In genomic region chr18:8610442-8610801, GRCh38 we compare ENCODE assay signal across 8 cellular contexts. TPM values are rescaled to one million over a fixed set of nuclear protein-coding genes. Genes with fewer than 3 reads are reported as not detected.
DNase-seq lines count a peak whose midpoint lies in the region; ATAC-seq, FAIRE-seq and TF ChIP-seq lines count a peak whose summit lies in the region.

No MANE protein-coding gene starts in this region.

- H3K4me3 ChIP-seq in BLaER1 (peak overlapping the region; percentile 98), adipocyte (ENCODE audit: low read length) (peak overlapping the region; percentile 92), keratinocyte (ENCODE audit: control insufficient read depth in 2 of 3, extremely low read depth in 1 of 3, insufficient read depth in 2 of 3, low read depth in 1 of 3, low read length in 3 of 3) (peak overlapping the region; percentile 66 to 93 (median 90)), stomach (peak overlapping the region; percentile 87 to 97 (median 94))

- H3K9ac ChIP-seq in BLaER1 = peak overlapping the region; percentile 92
- peak overlapping the region; percentile 92 for H3K9ac ChIP-seq in adipocyte (ENCODE audit: low read length)
- H3K9ac ChIP-seq in keratinocyte (ENCODE audit: control insufficient read depth, extremely low read depth, insufficient read depth, low read length) = peak overlapping the region; percentile 90

- H3K27ac ChIP-seq in BLaER1 = peak overlapping the region; percentile 90
- H3K27ac ChIP-seq in keratinocyte (ENCODE audit: control insufficient read depth, insufficient read depth, low read length) = peak overlapping the region; percentile 80
- peak overlapping the region in 4 of 5 donors; percentile 65 to 86 (median 76) for H3K27ac ChIP-seq in stomach

- H3K36me3 ChIP-seq in BLaER1 (peaks cover 33% of the 10 kb centered on the region), adipocyte (ENCODE audit: control insufficient read depth, insufficient read depth, low read length, severe bottlenecking) (no peaks in the 10 kb centered on the region), keratinocyte (ENCODE audit: control insufficient read depth in 2 of 2, extremely low read depth in 1 of 2, insufficient read depth in 2 of 2, low read length in 2 of 2) (no peaks in the 10 kb centered on the region), stomach (no peaks in the 10 kb centered on the region)

- intact Hi-C loops in stomach (cut with DNase I; ENCODE audit: low total_unique reads) = no loop called here

- dilution Hi-C loops in keratinocyte (cut with MboI; ENCODE audit: extremely low pct_ligation_motif_present, low sequenced_read_pairs) = no loop called here

- H4K20me1 ChIP-seq in BLaER1 = peaks cover 59% of the 10 kb centered on the region
- peaks cover 15% of the 10 kb centered on the region for H4K20me1 ChIP-seq in keratinocyte (ENCODE audit: control insufficient read depth, extremely low read depth, insufficient read depth, low read length)

- no peak for TF ChIP-seq POLR2A in stomach (IDR thresholded peaks at IDR 0.05)

- peaks cover 58% of the 10 kb centered on the region for H3K79me2 ChIP-seq in keratinocyte (ENCODE audit: control insufficient read depth, insufficient read depth, low read length)

- H2AFZ ChIP-seq in keratinocyte (ENCODE audit: control insufficient read depth, low read length) = no peak overlapping the region

- no peaks in the 10 kb centered on the region for H3K27me3 ChIP-seq in BLaER1
- H3K27me3 ChIP-seq in adipocyte (replicated peaks; ENCODE audit: control insufficient read depth, insufficient read depth, low read length) = no peaks in the 10 kb centered on the region
- no peaks in the 10 kb centered on the region for H3K27me3 ChIP-seq in keratinocyte (ENCODE audit: control insufficient read depth, extremely low read depth, insufficient read depth, low read length)
- H3K27me3 ChIP-seq in stomach = no peaks in the 10 kb centered on the region

- FAIRE-seq in keratinocyte (lab: Jason Lieb, UNC) = no peak

- H3K9me3 ChIP-seq in BLaER1 (no peaks in the 10 kb centered on the region), adipocyte (ENCODE audit: control insufficient read depth, low read length) (no peaks in the 10 kb centered on the region), keratinocyte (ENCODE audit: control insufficient read depth, low read depth, low read length) (no peaks in the 10 kb centered on the region), stomach (no peaks in the 10 kb centered on the region)

- no peak for TF ChIP-seq EP300 in stomach (IDR thresholded peaks at IDR 0.05)

- 1 to 2% (median 2%) methylated on average over 11 of the region's 11 CpGs for WGBS in stomach, 5 donors

- H3K4me1 ChIP-seq in BLaER1 (peaks cover 65% of the 10 kb centered on the region), adipocyte (ENCODE audit: control insufficient read depth, insufficient read depth, low read length) (peaks cover 37% of the 10 kb centered on the region), keratinocyte (ENCODE audit: control insufficient read depth, extremely low read depth, insufficient read depth, low read length) (peaks cover 44% of the 10 kb centered on the region), stomach (peaks cover 36 to 69% (median 56%) of the 10 kb centered on the region in 4 donors)

- DNase-seq in HT-29 (ENCODE audit: low spot score) = peak; percentile 46
- DNase-seq in adipocyte (ENCODE audit: low read depth) = peak; percentile 46
- no peak for DNase-seq in keratinocyte (ENCODE audit: low read depth, low spot score)
- no peak for DNase-seq in stomach
- DNase-seq in DMS79 (lab: John Stamatoyannopoulos, UW) = no peak
- DNase-seq in GM20000 (ENCODE audit: low spot score) = no peak

- H3K9me1 ChIP-seq in keratinocyte (ENCODE audit: control insufficient read depth, extremely low read depth, insufficient read depth, low read length) = peaks cover 4% of the 10 kb centered on the region

- H3K4me2 ChIP-seq in BLaER1 = peak overlapping the region; percentile 94
- peak overlapping the region; percentile 67 for H3K4me2 ChIP-seq in keratinocyte (ENCODE audit: control insufficient read depth, extremely low read depth, insufficient read depth, low read depth, low read length)

- no peak for ATAC-seq in GM18517 (IDR thresholded peaks at IDR 0.05; ENCODE audit: unreplicated experiment)

- TF ChIP-seq CTCF in keratinocyte (optimal IDR thresholded peaks at IDR 0.05 in 1 of 3, IDR thresholded peaks at IDR 0.05 in 1 of 3, conservative IDR thresholded peaks at IDR 0.05 in 1 of 3; ENCODE audit: extremely low read depth in 1 of 3, insufficient read depth in 2 of 3, low read length in 3 of 3) (no peak), stomach (IDR thresholded peaks at IDR 0.05) (no peak), GM20000 (IDR thresholded peaks at IDR 0.05; ENCODE audit: extremely low read depth, missing control alignments) (no peak)

RNA-seq across cellular contexts. Expression of gene RAB12, which starts 1.2 kb away (rescaled TPM):
- 21.8 and 24.9 TPM in 2 replicates for total RNA-seq in HT-29 (2014; rRNA removed; shearing (Covaris generic))
- polyA plus RNA-seq in keratinocyte = 23.7 to 46.4 TPM (median 24.3 TPM) in 3 replicates
- polyA plus RNA-seq in keratinocyte (2011; ENCODE audit: low read depth) = 51.4 TPM
- polyA plus RNA-seq in keratinocyte (2011; cell fraction: cytosol; rRNA removed) = 30.8 and 55.3 TPM in 2 replicates
- polyA plus RNA-seq in keratinocyte (2011; cell fraction: nucleus; rRNA removed) = 34.4 and 46.0 TPM in 2 replicates
- polyA plus RNA-seq in keratinocyte (2012; ENCODE audit: low replicate concordance) = 28.7 and 31.5 TPM in 2 replicates
- polyA minus RNA-seq in keratinocyte = 4.4 to 39.7 TPM (median 18.5 TPM) in 3 replicates
- 29.9 TPM for polyA minus RNA-seq in keratinocyte (2011; cell fraction: cytosol; rRNA and poly(A)+ RNA removed)
- polyA minus RNA-seq in keratinocyte (2011; cell fraction: nucleus; rRNA and poly(A)+ RNA removed) = 11.4 and 27.6 TPM in 2 replicates
- total RNA-seq in stomach = 10 to 100 TPM; 10.7 to 88.5 (median 35.2) TPM
- polyA plus RNA-seq in stomach = 10 to 100 TPM; 14.8 to 24.3 (median 19.1) TPM

Comparison
In these comparisons a context has a peak if more than half of its experiments do, and no peak if none do; other contexts are left out.
1. DNase-seq: peak in HT-29 (single experiment) and adipocyte (single experiment); none in keratinocyte (single experiment), stomach (single experiment), DMS79 (single experiment) and GM20000 (single experiment).
2. Peak in every context shown above with its lines, with median percentiles within 50 percentile points of each other: H3K27ac ChIP-seq, H3K4me3 ChIP-seq and H3K9ac ChIP-seq.